17 cellular contexts compared by ENCODE assay signal in genomic region chr12:52976574-52977071, GRCh38. TPM values are rescaled to one million over a fixed set of nuclear protein-coding genes. Genes with fewer than 3 reads are reported as not detected.
DNase-seq lines count a peak whose midpoint lies in the region; ATAC-seq and TF ChIP-seq lines count a peak whose summit lies in the region.
"Had no signal": no experiment of that assay in that cellular context is flagged by ENCODE, and none has a peak within 500 bp of the region (broad histone marks: within the 10 kb centered on the region; RNA-seq: fewer than 3 reads in every experiment).

No MANE protein-coding gene starts in this region.

- no peak for TF ChIP-seq POLR2A in vagina (IDR thresholded peaks at IDR 0.05)

- H3K27me3 ChIP-seq in cardiac muscle cell (no peaks in the 10 kb centered on the region), left ventricle myocardium inferior (ENCODE audit: low read depth) (peaks cover 52% of the 10 kb centered on the region), vagina (no peaks in the 10 kb centered on the region)

- H3K9me3 ChIP-seq in cardiac muscle cell (ENCODE audit: low read depth) (no peaks in the 10 kb centered on the region), left ventricle myocardium inferior (replicated peaks) (no peaks in the 10 kb centered on the region), vagina (no peaks in the 10 kb centered on the region)
- H3K9me3 ChIP-seq: left lung, suprapubic skin had no signal

- H3K4me3 ChIP-seq in cardiac muscle cell (no peak overlapping the region), left ventricle myocardium inferior (no peak overlapping the region), vagina (no peak overlapping the region)
- H3K4me3 ChIP-seq: left lung, suprapubic skin had no signal

- intact Hi-C loops in left ventricle myocardium inferior (cut with micrococcal nuclease), result loop anchor here (10.0 kb wide), 1 partner anchor 392 kb away; no protein-coding TSS in a partner anchor
- intact Hi-C loops in vagina (cut with DNase I), result loop anchor here (10.0 kb wide), 1 partner anchor 832 kb away; no protein-coding TSS in a partner anchor

- no peaks in the 10 kb centered on the region for H3K36me3 ChIP-seq in cardiac muscle cell
- H3K36me3 ChIP-seq in left ventricle myocardium inferior, result no peaks in the 10 kb centered on the region
- H3K36me3 ChIP-seq in vagina, result no peaks in the 10 kb centered on the region
- H3K36me3 ChIP-seq: left lung, suprapubic skin had no signal

- H3K4me1 ChIP-seq in cardiac muscle cell (ENCODE audit: low read depth) (peaks cover 32% of the 10 kb centered on the region), left ventricle myocardium inferior (peaks cover 10% of the 10 kb centered on the region), vagina (peaks cover 7% of the 10 kb centered on the region)
- H3K4me1 ChIP-seq: left lung, suprapubic skin had no signal

- DNase-seq in cardiac muscle cell (ENCODE audit: low read depth in 1 of 2, low spot score in 1 of 2) (peak; percentile 63 to 65), left ventricle myocardium inferior (no peak), SW480 (ENCODE audit: low spot score) (peak; percentile 40), left lobe of liver (ENCODE audit: low spot score) (no peak), vagina (ENCODE audit: extremely low spot score in 2 of 2) (no peak), NCI-H1436 treated with DMSO at 0.1 percent for 48 hours (lab: John Stamatoyannopoulos, UW) (no peak), NCI-H1417 (lab: John Stamatoyannopoulos, UW) (no peak)
- DNase-seq: activated CD4-positive, alpha-beta T cell treated with anti-CD3 and anti-CD28 coated beads for 48 hours; activated T-cell treated with anti-CD3 and anti-CD28 coated beads, Interleukin-2, amount 50 U/mL, for 72 hours; glutamatergic neuron; NCI-H1417 treated with DMSO at 0.1 percent for 48 hours; T-helper 9 cell had no signal

- H3K27ac ChIP-seq in cardiac muscle cell, result peak overlapping the region; percentile 94
- H3K27ac ChIP-seq in left ventricle myocardium inferior (replicated peaks), result no peak overlapping the region
- H3K27ac ChIP-seq in vagina, result peak overlapping the region; percentile 17
- H3K27ac ChIP-seq: 22Rv1, left lung, RWPE1, suprapubic skin had no signal

- TF ChIP-seq CTCF in cardiac muscle cell (IDR thresholded peaks at IDR 0.05; ENCODE audit: low read depth, low read length) (no peak), left ventricle myocardium inferior (IDR thresholded peaks at IDR 0.05; ENCODE audit: borderline replicate concordance) (no peak), vagina (IDR thresholded peaks at IDR 0.05) (no peak)

- peak; percentile 19 for ATAC-seq in left lobe of liver
- ATAC-seq in HG02588 (IDR thresholded peaks at IDR 0.05; ENCODE audit: unreplicated experiment), result no peak
- ATAC-seq: activated T-cell treated with anti-CD3 and anti-CD28 coated beads, Interleukin-2, amount 50 U/mL, for 72 hours had no signal

RNA-seq across cellular contexts. Expression of gene KRT18, which starts 27.7 kb away (rescaled TPM):
- total RNA-seq in cardiac muscle cell (310 and 601 TPM in 2 replicates), left ventricle myocardium inferior (3.7 TPM), left lobe of liver (194 TPM), vagina (93.1 TPM)
- 472 and 838 TPM in 2 replicates for polyA plus RNA-seq in cardiac muscle cell

RNA-seq across cellular contexts. Expression of gene EIF4B, which starts 29.6 kb away (rescaled TPM):
- 374 and 722 TPM in 2 replicates for total RNA-seq in cardiac muscle cell
- polyA plus RNA-seq in cardiac muscle cell, result 50.0 and 81.5 TPM in 2 replicates
- total RNA-seq in left ventricle myocardium inferior, result 390 TPM
- 184 TPM for total RNA-seq in left lobe of liver
- total RNA-seq in vagina, result 339 TPM

Comparison
In these comparisons a context has a peak if more than half of its experiments do, and no peak if none do; other contexts are left out.
1. DNase-seq: peak in cardiac muscle cell (2 of 2) and SW480 (single experiment); none in left ventricle myocardium inferior (single experiment), left lobe of liver (single experiment), vagina (0 of 2), NCI-H1436 treated with DMSO at 0.1 percent for 48 hours (single experiment) and NCI-H1417 (0 of 3).
2. RNA of gene KRT18, which starts 27.7 kb away (total RNA-seq): 310 to 601 TPM in cardiac muscle cell, 194 TPM in left lobe of liver (single experiment) and 93.1 TPM in vagina (single experiment); 3.7 TPM in left ventricle myocardium inferior (single experiment); every median in the first group is over 10 times any median in the second.